ENCODE assay signal across 1 cellular context in the genomic region with DNA sequence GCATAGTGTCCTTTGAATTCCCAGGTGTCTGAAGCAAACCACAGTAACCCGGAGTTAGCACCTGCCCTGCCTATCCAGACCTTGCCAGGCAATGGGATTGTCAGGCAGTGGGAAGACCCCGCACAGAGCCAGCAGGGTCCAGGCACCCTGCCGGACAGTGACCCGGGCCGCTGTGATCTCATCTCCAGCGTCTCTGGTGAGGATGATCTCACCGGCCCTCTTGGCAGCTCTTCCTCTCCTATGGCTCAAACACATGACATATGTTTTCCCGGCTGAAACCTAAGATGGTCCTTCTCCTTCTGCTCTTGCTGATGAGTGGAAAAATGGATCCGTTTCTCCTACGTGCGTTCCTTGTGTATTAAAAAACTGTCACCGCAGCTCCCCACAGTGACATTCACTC.
TF ChIP-seq lines count a peak whose summit lies in the region.

No MANE protein-coding gene starts in this region.

TF ChIP-seq in IMR-90, 13 proteins besides CTCF, POLR2A, EP300 and RAD21:
- TF ChIP-seq, protein P1, sequence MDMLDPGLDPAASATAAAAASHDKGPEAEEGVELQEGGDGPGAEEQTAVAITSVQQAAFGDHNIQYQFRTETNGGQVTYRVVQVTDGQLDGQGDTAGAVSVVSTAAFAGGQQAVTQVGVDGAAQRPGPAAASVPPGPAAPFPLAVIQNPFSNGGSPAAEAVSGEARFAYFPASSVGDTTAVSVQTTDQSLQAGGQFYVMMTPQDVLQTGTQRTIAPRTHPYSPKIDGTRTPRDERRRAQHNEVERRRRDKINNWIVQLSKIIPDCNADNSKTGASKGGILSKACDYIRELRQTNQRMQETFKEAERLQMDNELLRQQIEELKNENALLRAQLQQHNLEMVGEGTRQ (IDR thresholded peaks at IDR 0.05; ENCODE audit: low read depth, low read length), result no peak
- TF ChIP-seq FOS (IDR thresholded peaks at IDR 0.05; ENCODE audit: low read depth, low read length) (no peak), MXI1 (IDR thresholded peaks at IDR 0.05; ENCODE audit: borderline replicate concordance, low read depth, low read length) (no peak), BHLHE40 (IDR thresholded peaks at IDR 0.05; ENCODE audit: low read depth, low read length) (no peak)
- TF ChIP-seq, protein P2, sequence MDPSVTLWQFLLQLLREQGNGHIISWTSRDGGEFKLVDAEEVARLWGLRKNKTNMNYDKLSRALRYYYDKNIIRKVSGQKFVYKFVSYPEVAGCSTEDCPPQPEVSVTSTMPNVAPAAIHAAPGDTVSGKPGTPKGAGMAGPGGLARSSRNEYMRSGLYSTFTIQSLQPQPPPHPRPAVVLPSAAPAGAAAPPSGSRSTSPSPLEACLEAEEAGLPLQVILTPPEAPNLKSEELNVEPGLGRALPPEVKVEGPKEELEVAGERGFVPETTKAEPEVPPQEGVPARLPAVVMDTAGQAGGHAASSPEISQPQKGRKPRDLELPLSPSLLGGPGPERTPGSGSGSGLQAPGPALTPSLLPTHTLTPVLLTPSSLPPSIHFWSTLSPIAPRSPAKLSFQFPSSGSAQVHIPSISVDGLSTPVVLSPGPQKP (IDR thresholded peaks at IDR 0.05; ENCODE audit: borderline replicate concordance, low read depth, low read length), result no peak
TF ChIP-seq in IMR-90: peak in this region for 0.
